Comparison of ENCODE assay signal across 1 cellular context in the genomic region with DNA sequence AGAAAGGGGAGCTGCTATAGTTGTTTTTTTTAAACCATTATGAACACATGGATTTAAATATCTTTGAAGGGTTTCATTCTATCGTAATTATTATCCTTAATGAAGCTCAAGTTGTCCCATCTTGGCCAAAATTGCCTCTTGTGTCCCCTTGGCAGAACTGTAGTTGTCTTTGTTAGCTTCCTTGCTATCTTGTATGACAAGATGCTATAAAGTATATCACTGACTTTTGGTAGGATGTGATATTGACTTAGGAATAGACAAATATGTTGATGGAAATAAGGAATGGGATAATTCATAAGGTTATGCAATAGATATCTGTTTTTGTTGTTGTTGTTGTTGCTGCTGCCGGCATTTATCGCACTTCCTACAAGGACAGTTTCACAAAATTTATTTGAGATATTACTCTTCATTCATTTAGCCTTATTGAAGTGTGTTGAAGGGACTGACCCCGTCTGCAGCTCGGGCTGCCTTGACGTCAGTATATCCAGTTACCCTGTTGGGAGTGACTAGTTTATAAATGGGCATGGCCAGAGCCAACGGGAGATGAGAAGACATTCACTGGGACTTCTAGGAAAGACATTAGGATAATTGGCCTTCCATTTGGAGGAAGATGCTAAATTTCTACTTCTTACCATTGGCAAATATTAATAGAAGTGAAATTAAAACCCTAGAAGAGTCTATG.
TF ChIP-seq lines count a peak whose summit lies in the region.

No MANE protein-coding gene starts in this region.

TF ChIP-seq in HepG2, 621 proteins besides CTCF, POLR2A, EP300 and RAD21:
- TF ChIP-seq ZFP62 (CRISPR knock-in tag; IDR thresholded peaks at IDR 0.05), result no peak
- TF ChIP-seq PCBP2 (optimal IDR thresholded peaks at IDR 0.05; ENCODE audit: low read depth, low read length, poor library complexity, severe bottlenecking), result no peak
- no peak for TF ChIP-seq CAMTA2 (CRISPR knock-in tag; IDR thresholded peaks at IDR 0.05; ENCODE audit: borderline replicate concordance)
- no peak for TF ChIP-seq ZNF598 (CRISPR knock-in tag; IDR thresholded peaks at IDR 0.05; ENCODE audit: borderline replicate concordance)
- no peak for TF ChIP-seq ZNF7 (CRISPR knock-in tag; IDR thresholded peaks at IDR 0.05)
- no peak for TF ChIP-seq SRF (IDR thresholded peaks at IDR 0.05; ENCODE audit: low read depth, low read length)
- TF ChIP-seq ZNF605 (CRISPR knock-in tag; IDR thresholded peaks at IDR 0.05), result no peak
- TF ChIP-seq, protein P1, sequence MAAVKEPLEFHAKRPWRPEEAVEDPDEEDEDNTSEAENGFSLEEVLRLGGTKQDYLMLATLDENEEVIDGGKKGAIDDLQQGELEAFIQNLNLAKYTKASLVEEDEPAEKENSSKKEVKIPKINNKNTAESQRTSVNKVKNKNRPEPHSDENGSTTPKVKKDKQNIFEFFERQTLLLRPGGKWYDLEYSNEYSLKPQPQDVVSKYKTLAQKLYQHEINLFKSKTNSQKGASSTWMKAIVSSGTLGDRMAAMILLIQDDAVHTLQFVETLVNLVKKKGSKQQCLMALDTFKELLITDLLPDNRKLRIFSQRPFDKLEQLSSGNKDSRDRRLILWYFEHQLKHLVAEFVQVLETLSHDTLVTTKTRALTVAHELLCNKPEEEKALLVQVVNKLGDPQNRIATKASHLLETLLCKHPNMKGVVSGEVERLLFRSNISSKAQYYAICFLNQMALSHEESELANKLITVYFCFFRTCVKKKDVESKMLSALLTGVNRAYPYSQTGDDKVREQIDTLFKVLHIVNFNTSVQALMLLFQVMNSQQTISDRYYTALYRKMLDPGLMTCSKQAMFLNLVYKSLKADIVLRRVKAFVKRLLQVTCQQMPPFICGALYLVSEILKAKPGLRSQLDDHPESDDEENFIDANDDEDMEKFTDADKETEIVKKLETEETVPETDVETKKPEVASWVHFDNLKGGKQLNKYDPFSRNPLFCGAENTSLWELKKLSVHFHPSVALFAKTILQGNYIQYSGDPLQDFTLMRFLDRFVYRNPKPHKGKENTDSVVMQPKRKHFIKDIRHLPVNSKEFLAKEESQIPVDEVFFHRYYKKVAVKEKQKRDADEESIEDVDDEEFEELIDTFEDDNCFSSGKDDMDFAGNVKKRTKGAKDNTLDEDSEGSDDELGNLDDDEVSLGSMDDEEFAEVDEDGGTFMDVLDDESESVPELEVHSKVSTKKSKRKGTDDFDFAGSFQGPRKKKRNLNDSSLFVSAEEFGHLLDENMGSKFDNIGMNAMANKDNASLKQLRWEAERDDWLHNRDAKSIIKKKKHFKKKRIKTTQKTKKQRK (IDR thresholded peaks at IDR 0.05; ENCODE audit: low read length), result no peak
- no peak for TF ChIP-seq PHB2 (IDR thresholded peaks at IDR 0.05; ENCODE audit: partially characterized antibody)
- TF ChIP-seq ZNF530 (CRISPR knock-in tag; IDR thresholded peaks at IDR 0.05; ENCODE audit: low read depth), result no peak
- TF ChIP-seq ZNF777 (CRISPR knock-in tag; IDR thresholded peaks at IDR 0.05), result no peak
- TF ChIP-seq WIZ (CRISPR knock-in tag; IDR thresholded peaks at IDR 0.05), result no peak
- no peak for TF ChIP-seq CREM (IDR thresholded peaks at IDR 0.05)
- no peak for TF ChIP-seq CREM (CRISPR knock-in tag; IDR thresholded peaks at IDR 0.05)
- TF ChIP-seq, protein P2, sequence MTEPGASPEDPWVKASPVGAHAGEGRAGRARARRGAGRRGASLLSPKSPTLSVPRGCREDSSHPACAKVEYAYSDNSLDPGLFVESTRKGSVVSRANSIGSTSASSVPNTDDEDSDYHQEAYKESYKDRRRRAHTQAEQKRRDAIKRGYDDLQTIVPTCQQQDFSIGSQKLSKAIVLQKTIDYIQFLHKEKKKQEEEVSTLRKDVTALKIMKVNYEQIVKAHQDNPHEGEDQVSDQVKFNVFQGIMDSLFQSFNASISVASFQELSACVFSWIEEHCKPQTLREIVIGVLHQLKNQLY (CRISPR knock-in tag; IDR thresholded peaks at IDR 0.05), result no peak
- no peak for TF ChIP-seq CENPX (CRISPR knock-in tag; IDR thresholded peaks at IDR 0.05)
- TF ChIP-seq, protein P3, sequence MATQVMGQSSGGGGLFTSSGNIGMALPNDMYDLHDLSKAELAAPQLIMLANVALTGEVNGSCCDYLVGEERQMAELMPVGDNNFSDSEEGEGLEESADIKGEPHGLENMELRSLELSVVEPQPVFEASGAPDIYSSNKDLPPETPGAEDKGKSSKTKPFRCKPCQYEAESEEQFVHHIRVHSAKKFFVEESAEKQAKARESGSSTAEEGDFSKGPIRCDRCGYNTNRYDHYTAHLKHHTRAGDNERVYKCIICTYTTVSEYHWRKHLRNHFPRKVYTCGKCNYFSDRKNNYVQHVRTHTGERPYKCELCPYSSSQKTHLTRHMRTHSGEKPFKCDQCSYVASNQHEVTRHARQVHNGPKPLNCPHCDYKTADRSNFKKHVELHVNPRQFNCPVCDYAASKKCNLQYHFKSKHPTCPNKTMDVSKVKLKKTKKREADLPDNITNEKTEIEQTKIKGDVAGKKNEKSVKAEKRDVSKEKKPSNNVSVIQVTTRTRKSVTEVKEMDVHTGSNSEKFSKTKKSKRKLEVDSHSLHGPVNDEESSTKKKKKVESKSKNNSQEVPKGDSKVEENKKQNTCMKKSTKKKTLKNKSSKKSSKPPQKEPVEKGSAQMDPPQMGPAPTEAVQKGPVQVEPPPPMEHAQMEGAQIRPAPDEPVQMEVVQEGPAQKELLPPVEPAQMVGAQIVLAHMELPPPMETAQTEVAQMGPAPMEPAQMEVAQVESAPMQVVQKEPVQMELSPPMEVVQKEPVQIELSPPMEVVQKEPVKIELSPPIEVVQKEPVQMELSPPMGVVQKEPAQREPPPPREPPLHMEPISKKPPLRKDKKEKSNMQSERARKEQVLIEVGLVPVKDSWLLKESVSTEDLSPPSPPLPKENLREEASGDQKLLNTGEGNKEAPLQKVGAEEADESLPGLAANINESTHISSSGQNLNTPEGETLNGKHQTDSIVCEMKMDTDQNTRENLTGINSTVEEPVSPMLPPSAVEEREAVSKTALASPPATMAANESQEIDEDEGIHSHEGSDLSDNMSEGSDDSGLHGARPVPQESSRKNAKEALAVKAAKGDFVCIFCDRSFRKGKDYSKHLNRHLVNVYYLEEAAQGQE (IDR thresholded peaks at IDR 0.05; ENCODE audit: borderline replicate concordance in 1 of 2, low read depth in 1 of 2, low read length in 2 of 2), result no peak
- no peak for TF ChIP-seq ZNF616 (CRISPR knock-in tag; IDR thresholded peaks at IDR 0.05; ENCODE audit: low read depth)
- no peak for TF ChIP-seq ZMYM3 (CRISPR knock-in tag; IDR thresholded peaks at IDR 0.05)
TF ChIP-seq in HepG2: peak in this region for 0.
